In genomic region chr15:35723120-35723707, GRCh38 we compare ENCODE assay signal across 1 cellular context.
TF ChIP-seq lines count a peak whose summit lies in the region.

No MANE protein-coding gene starts in this region.

TF ChIP-seq in GM23338, 12 proteins besides CTCF, POLR2A, EP300 and RAD21 (continued from another document):
- TF ChIP-seq, protein P1, sequence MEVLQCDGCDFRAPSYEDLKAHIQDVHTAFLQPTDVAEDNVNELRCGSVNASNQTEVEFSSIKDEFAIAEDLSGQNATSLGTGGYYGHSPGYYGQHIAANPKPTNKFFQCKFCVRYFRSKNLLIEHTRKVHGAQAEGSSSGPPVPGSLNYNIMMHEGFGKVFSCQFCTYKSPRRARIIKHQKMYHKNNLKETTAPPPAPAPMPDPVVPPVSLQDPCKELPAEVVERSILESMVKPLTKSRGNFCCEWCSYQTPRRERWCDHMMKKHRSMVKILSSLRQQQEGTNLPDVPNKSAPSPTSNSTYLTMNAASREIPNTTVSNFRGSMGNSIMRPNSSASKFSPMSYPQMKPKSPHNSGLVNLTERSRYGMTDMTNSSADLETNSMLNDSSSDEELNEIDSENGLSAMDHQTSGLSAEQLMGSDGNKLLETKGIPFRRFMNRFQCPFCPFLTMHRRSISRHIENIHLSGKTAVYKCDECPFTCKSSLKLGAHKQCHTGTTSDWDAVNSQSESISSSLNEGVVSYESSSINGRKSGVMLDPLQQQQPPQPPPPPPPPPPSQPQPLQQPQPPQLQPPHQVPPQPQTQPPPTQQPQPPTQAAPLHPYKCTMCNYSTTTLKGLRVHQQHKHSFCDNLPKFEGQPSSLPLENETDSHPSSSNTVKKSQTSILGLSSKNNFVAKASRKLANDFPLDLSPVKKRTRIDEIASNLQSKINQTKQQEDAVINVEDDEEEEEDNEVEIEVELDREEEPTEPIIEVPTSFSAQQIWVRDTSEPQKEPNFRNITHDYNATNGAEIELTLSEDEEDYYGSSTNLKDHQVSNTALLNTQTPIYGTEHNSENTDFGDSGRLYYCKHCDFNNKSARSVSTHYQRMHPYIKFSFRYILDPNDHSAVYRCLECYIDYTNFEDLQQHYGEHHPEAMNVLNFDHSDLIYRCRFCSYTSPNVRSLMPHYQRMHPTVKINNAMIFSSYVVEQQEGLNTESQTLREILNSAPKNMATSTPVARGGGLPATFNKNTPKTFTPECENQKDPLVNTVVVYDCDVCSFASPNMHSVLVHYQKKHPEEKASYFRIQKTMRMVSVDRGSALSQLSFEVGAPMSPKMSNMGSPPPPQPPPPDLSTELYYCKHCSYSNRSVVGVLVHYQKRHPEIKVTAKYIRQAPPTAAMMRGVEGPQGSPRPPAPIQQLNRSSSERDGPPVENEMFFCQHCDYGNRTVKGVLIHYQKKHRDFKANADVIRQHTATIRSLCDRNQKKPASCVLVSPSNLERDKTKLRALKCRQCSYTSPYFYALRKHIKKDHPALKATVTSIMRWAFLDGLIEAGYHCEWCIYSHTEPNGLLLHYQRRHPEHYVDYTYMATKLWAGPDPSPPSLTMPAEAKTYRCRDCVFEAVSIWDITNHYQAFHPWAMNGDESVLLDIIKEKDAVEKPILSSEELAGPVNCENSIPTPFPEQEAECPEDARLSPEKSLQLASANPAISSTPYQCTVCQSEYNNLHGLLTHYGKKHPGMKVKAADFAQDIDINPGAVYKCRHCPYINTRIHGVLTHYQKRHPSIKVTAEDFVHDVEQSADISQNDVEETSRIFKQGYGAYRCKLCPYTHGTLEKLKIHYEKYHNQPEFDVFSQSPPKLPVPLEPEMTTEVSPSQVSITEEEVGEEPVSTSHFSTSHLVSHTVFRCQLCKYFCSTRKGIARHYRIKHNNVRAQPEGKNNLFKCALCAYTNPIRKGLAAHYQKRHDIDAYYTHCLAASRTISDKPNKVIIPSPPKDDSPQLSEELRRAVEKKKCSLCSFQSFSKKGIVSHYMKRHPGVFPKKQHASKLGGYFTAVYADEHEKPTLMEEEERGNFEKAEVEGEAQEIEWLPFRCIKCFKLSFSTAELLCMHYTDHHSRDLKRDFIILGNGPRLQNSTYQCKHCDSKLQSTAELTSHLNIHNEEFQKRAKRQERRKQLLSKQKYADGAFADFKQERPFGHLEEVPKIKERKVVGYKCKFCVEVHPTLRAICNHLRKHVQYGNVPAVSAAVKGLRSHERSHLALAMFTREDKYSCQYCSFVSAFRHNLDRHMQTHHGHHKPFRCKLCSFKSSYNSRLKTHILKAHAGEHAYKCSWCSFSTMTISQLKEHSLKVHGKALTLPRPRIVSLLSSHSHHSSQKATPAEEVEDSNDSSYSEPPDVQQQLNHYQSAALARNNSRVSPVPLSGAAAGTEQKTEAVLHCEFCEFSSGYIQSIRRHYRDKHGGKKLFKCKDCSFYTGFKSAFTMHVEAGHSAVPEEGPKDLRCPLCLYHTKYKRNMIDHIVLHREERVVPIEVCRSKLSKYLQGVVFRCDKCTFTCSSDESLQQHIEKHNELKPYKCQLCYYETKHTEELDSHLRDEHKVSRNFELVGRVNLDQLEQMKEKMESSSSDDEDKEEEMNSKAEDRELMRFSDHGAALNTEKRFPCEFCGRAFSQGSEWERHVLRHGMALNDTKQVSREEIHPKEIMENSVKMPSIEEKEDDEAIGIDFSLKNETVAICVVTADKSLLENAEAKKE (CRISPR knock-in tag; IDR thresholded peaks at IDR 0.05), result no peak
